8 cellular contexts compared by ENCODE assay signal in genomic region chr7:130668258-130669050, GRCh38. TPM values are rescaled to one million over a fixed set of nuclear protein-coding genes. Genes with fewer than 3 reads are reported as not detected.
A peak's percentile ranks its signal among the peaks of the same experiment; 100 is the strongest.
DNase-seq lines count a peak whose midpoint lies in the region; ATAC-seq and TF ChIP-seq lines count a peak whose summit lies in the region.

Gene COPG2, minus strand, starts transcription at chr7:130668748. Its CDS starts 80 bp downstream, at chr7:130668668.

- H3K4me3 ChIP-seq in BE2C (ENCODE audit: low read depth, low read length): peak within 1 kb of the TSS; percentile 83

- H3K27me3 ChIP-seq in BE2C: peaks cover 11% of the 10 kb centered on the region; the same call in 1 of the 2 replicates
- no peaks in the 10 kb centered on the region for H3K27me3 ChIP-seq in layer of hippocampus (ENCODE audit: control insufficient read depth, insufficient read depth, low read length)

- no peak for TF ChIP-seq CTCF in BE2C (IDR thresholded peaks at IDR 0.05; ENCODE audit: low read depth, low read length)

- ATAC-seq in GM19043 (IDR thresholded peaks at IDR 0.05; ENCODE audit: low read depth, unreplicated experiment) (peak; percentile 95), HG03342 (IDR thresholded peaks at IDR 0.05; ENCODE audit: unreplicated experiment) (peak; percentile 94)

- DNase-seq in BE2C (peak; percentile 90), NCI-H446 (lab: John Stamatoyannopoulos, UW) (peak; percentile 65 to 87)
- peak; percentile 73 for DNase-seq in activated CD4-positive, alpha-beta T cell treated with anti-CD3 and anti-CD28 coated beads for 4 hours
- DNase-seq in stimulated activated CD4-positive, alpha-beta T cell treated with anti-CD3 and anti-CD28 coated beads, Interleukin-1b, Interleukin-23, amount 100 ng/mL, for 24 hours (ENCODE audit: low read depth in 4 of 4, low spot score in 1 of 4): peak; percentile 50 to 77 (median 70)

- H3K4me1 ChIP-seq in BE2C: no peaks in the 10 kb centered on the region

- H3K9me3 ChIP-seq in BE2C: peaks cover 3% of the 10 kb centered on the region; the same call in 1 of the 2 replicates

- no peaks in the 10 kb centered on the region for H3K36me3 ChIP-seq in BE2C

- H3K27ac ChIP-seq in cingulate gyrus (ENCODE audit: low read depth, low read length): peak within 1 kb of the TSS; percentile 71
- peak within 1 kb of the TSS; percentile 84 for H3K27ac ChIP-seq in layer of hippocampus (ENCODE audit: low read depth, low read length)

RNA-seq across cellular contexts. Expression of gene COPG2, which starts in this region (rescaled TPM):
- polyA plus RNA-seq in BE2C (2012; ENCODE audit: insufficient read depth, insufficient read length, low read depth): 7.2 TPM

Comparison
In these comparisons a context has a peak if more than half of its experiments do, and no peak if none do; other contexts are left out.
1. Peak in every context shown above with its lines: DNase-seq, ATAC-seq, H3K4me3 ChIP-seq and H3K27ac ChIP-seq.